ENCODE assay signal across 8 cellular contexts in genomic region chr13:33787051-33787591, GRCh38. TPM values are rescaled to one million over a fixed set of nuclear protein-coding genes. Genes with fewer than 3 reads are reported as not detected.
DNase-seq lines count a peak whose midpoint lies in the region; ATAC-seq and TF ChIP-seq lines count a peak whose summit lies in the region.

No MANE protein-coding gene starts in this region.

- H3K4me1 Mint-ChIP-seq in activated CD4-positive, alpha-beta T cell treated with anti-CD3 and anti-CD28 coated beads, Interleukin-2, amount 10 ng/mL, durations not matched to agents 7 days and 5 days: peaks cover 16% of the 10 kb centered on the region
- no peaks in the 10 kb centered on the region for H3K4me1 Mint-ChIP-seq in activated T-helper 17 cell treated with anti-CD3 and anti-CD28 coated beads, Interleukin-2, amount 50 U/mL, for 72 hours
- H3K4me1 Mint-ChIP-seq in naive B cell: peaks cover 0 to 16% (median 5%) of the 10 kb centered on the region in 3 donors

- H3F3A ChIP-seq in smooth muscle cell (ENCODE audit: low read depth): no peaks in the 10 kb centered on the region

- H3K36me3 Mint-ChIP-seq in activated CD4-positive, alpha-beta T cell treated with anti-CD3 and anti-CD28 coated beads, Interleukin-2, amount 10 ng/mL, durations not matched to agents 7 days and 5 days (ENCODE audit: low read depth): no peaks in the 10 kb centered on the region
- H3K36me3 Mint-ChIP-seq in activated T-helper 17 cell treated with anti-CD3 and anti-CD28 coated beads, Interleukin-2, amount 50 U/mL, for 72 hours (ENCODE audit: low read depth): no peaks in the 10 kb centered on the region
- H3K36me3 Mint-ChIP-seq in naive B cell: peaks cover 5 to 7% of the 10 kb centered on the region in 2 donors

- peaks cover 3% of the 10 kb centered on the region for H3K9me3 Mint-ChIP-seq in activated CD4-positive, alpha-beta T cell treated with anti-CD3 and anti-CD28 coated beads, Interleukin-2, amount 10 ng/mL, durations not matched to agents 7 days and 5 days
- peaks cover 4% of the 10 kb centered on the region for H3K9me3 Mint-ChIP-seq in activated T-helper 17 cell treated with anti-CD3 and anti-CD28 coated beads, Interleukin-2, amount 50 U/mL, for 72 hours
- H3K9me3 Mint-ChIP-seq in naive B cell: peaks cover 4 to 18% (median 4%) of the 10 kb centered on the region in 7 donors

- CTCF ChIA-PET in activated CD4-positive, alpha-beta T cell treated with anti-CD3 and anti-CD28 coated beads, Interleukin-2, amount 10 ng/mL, durations not matched to agents 7 days and 5 days (lab: Charles Lee): no interaction called here

- H3K4me3 ChIP-seq in smooth muscle cell: no peak overlapping the region

- no peak overlapping the region for H3K27ac ChIP-seq in smooth muscle cell (ENCODE audit: low read depth)

- no peak overlapping the region for H3K4me2 ChIP-seq in smooth muscle cell

- WGBS in smooth muscle cell (ENCODE audit: low lambda C conversion rate): 72% methylated on average over 6 of the region's 6 CpGs

- H3K27me3 Mint-ChIP-seq in activated CD4-positive, alpha-beta T cell treated with anti-CD3 and anti-CD28 coated beads, Interleukin-2, amount 10 ng/mL, durations not matched to agents 7 days and 5 days: peaks cover 10% of the 10 kb centered on the region
- peaks cover 3% of the 10 kb centered on the region for H3K27me3 Mint-ChIP-seq in activated T-helper 17 cell treated with anti-CD3 and anti-CD28 coated beads, Interleukin-2, amount 50 U/mL, for 72 hours
- peaks cover 0 to 8% (median 4%) of the 10 kb centered on the region in 3 donors for H3K27me3 Mint-ChIP-seq in naive B cell

- DNase-seq in activated CD4-positive, alpha-beta T cell treated with anti-CD3 and anti-CD28 coated beads, Interleukin-2, amount 10 ng/mL, durations not matched to agents 7 days and 5 days: peak; percentile 11
- DNase-seq in activated CD4-positive, alpha-beta T cell treated with anti-CD3 and anti-CD28 coated beads, Interleukin-2, amount 50 U/mL, for 1 hour: no peak
- DNase-seq in naive B cell (peak; percentile 3), smooth muscle cell (lab: John Stamatoyannopoulos, UW; ENCODE audit: unreplicated experiment) (no peak)
- no peak for DNase-seq in stimulated activated CD4-positive, alpha-beta T cell treated with anti-CD3 and anti-CD28 coated beads, Interleukin-1b, Interleukin-23, amount 100 ng/mL, for 48 hours

- H3K4me3 Mint-ChIP-seq in activated CD4-positive, alpha-beta T cell treated with anti-CD3 and anti-CD28 coated beads, Interleukin-2, amount 10 ng/mL, durations not matched to agents 7 days and 5 days: peak overlapping the region; percentile 74
- H3K4me3 Mint-ChIP-seq in activated T-helper 17 cell treated with anti-CD3 and anti-CD28 coated beads, Interleukin-2, amount 50 U/mL, for 72 hours: peak overlapping the region; percentile 68
- H3K4me3 Mint-ChIP-seq in naive B cell: peak overlapping the region; percentile 66 to 86 (median 79)

- H3K9me3 ChIP-seq in smooth muscle cell (replicated peaks; ENCODE audit: low read depth): no peaks in the 10 kb centered on the region

- H3K36me3 ChIP-seq in smooth muscle cell (ENCODE audit: low read depth): no peaks in the 10 kb centered on the region

- no peak overlapping the region for H3K9ac ChIP-seq in smooth muscle cell (ENCODE audit: low read depth)

- no peak overlapping the region for H2AFZ ChIP-seq in smooth muscle cell (ENCODE audit: low read depth)

- POLR2A ChIA-PET in activated CD4-positive, alpha-beta T cell treated with anti-CD3 and anti-CD28 coated beads, Interleukin-2, amount 10 ng/mL, durations not matched to agents 7 days and 5 days (lab: Charles Lee): no interaction called here

- peak; percentile 69 for ATAC-seq in HG03354 (IDR thresholded peaks at IDR 0.05; ENCODE audit: poor library complexity, severe bottlenecking, unreplicated experiment)
- peak; percentile 23 for ATAC-seq in activated T-helper 17 cell treated with anti-CD3 and anti-CD28 coated beads, Interleukin-2, amount 50 U/mL, for 72 hours (replicated peaks)
- ATAC-seq in naive B cell (ENCODE audit: low read depth in 2 of 2): peak; percentile 10 to 51
- no peak for ATAC-seq in GM21737 (IDR thresholded peaks at IDR 0.05; ENCODE audit: unreplicated experiment)

- H4K20me1 ChIP-seq in smooth muscle cell (ENCODE audit: low read depth): no peaks in the 10 kb centered on the region

- no peaks in the 10 kb centered on the region for H3K4me1 ChIP-seq in smooth muscle cell (ENCODE audit: low read depth)

- H3K27me3 ChIP-seq in smooth muscle cell (ENCODE audit: low read depth): no peaks in the 10 kb centered on the region

- no peaks in the 10 kb centered on the region for H3K79me2 ChIP-seq in smooth muscle cell (ENCODE audit: low read depth)

- TF ChIP-seq CTCF in smooth muscle cell (IDR thresholded peaks at IDR 0.05; ENCODE audit: borderline replicate concordance, insufficient read depth, poor library complexity, severe bottlenecking): no peak

- peak overlapping the region; percentile 94 for H3K27ac Mint-ChIP-seq in activated CD4-positive, alpha-beta T cell treated with anti-CD3 and anti-CD28 coated beads, Interleukin-2, amount 10 ng/mL, durations not matched to agents 7 days and 5 days
- no peak overlapping the region for H3K27ac Mint-ChIP-seq in activated T-helper 17 cell treated with anti-CD3 and anti-CD28 coated beads, Interleukin-2, amount 50 U/mL, for 72 hours
- H3K27ac Mint-ChIP-seq in naive B cell: peak overlapping the region in 2 of 6 donors; percentile 22 to 49

RNA-seq across cellular contexts. Expression of gene RFC3, which starts 30.8 kb away (rescaled TPM):
- 10 to 100 TPM; 38.3 to 46.8 TPM for total RNA-seq in activated CD4-positive, alpha-beta T cell treated with anti-CD3 and anti-CD28 coated beads, Interleukin-2, amount 10 ng/mL, durations not matched to agents 7 days and 5 days
- total RNA-seq in activated T-helper 17 cell treated with anti-CD3 and anti-CD28 coated beads, Interleukin-2, amount 50 U/mL, for 72 hours: 10 to 100 TPM; 46.8 to 55.0 TPM
- polyA plus RNA-seq in naive B cell (ENCODE audit: low read depth in 6 of 6) (10 to 100 TPM in 1 of 6 donors, 1 to 10 TPM in 5; 6.7 to 10.9 (median 8.0) TPM), smooth muscle cell (5.3 and 7.3 TPM in 2 replicates)
- total RNA-seq in smooth muscle cell: 10.2 and 11.6 TPM in 2 replicates

Comparison
In these comparisons a context has a peak if more than half of its experiments do, and no peak if none do; other contexts are left out.
1. DNase-seq: peak in activated CD4-positive, alpha-beta T cell treated with anti-CD3 and anti-CD28 coated beads, Interleukin-2, amount 10 ng/mL, durations not matched to agents 7 days and 5 days (single experiment) and naive B cell (single experiment); none in activated CD4-positive, alpha-beta T cell treated with anti-CD3 and anti-CD28 coated beads, Interleukin-2, amount 50 U/mL, for 1 hour (single experiment), stimulated activated CD4-positive, alpha-beta T cell treated with anti-CD3 and anti-CD28 coated beads, Interleukin-1b, Interleukin-23, amount 100 ng/mL, for 48 hours (single experiment) and smooth muscle cell (single experiment).
2. Peak in every context shown above with its lines, with median percentiles within 50 percentile points of each other: H3K4me3 Mint-ChIP-seq.